Comparison of ENCODE assay signal across 1 cellular context in the genomic region with DNA sequence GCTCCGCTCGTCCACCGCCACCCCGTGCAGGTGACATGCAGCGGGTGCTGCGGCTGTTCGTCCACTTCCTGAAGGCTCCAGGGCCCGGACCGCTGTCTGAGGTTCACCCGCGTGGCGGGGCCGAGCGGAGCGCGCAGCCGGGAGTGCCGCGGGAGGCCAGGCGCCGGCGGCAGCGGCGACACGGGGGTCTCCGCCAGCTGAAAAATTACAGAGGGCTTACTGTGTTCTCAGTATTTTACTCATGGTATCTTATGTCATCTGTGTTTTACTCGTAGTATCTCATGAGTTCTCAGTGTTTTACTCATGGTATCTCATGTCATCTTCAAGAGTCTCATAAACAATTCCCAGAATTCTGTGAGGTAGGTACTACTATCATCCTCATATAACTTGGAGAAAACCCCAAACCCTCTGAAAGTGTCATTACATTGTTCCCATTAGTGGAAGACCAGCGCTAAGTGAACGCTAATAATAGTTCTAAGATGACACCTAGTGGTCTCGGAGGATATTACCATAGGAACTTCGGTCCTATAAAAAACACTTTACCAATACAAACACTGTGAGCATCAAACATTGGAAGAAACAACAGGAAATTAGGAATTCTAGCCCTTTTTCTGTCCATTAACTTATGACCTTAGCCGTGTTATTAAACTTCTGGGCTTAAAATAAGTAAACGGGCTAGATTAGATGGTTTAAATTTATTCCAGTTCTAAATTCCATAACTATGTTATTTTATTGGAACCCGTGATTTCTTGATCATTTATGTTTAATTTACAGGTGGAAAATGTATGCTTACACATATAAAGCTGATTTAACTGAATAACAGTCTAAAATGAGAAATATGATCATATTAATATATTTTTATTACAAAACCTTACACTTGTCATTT.
TF ChIP-seq lines count a peak whose summit lies in the region.

No MANE protein-coding gene starts in this region.

TF ChIP-seq in GM23338, 12 proteins besides CTCF, POLR2A, EP300 and RAD21 (continued from another document):
- TF ChIP-seq, protein P1, sequence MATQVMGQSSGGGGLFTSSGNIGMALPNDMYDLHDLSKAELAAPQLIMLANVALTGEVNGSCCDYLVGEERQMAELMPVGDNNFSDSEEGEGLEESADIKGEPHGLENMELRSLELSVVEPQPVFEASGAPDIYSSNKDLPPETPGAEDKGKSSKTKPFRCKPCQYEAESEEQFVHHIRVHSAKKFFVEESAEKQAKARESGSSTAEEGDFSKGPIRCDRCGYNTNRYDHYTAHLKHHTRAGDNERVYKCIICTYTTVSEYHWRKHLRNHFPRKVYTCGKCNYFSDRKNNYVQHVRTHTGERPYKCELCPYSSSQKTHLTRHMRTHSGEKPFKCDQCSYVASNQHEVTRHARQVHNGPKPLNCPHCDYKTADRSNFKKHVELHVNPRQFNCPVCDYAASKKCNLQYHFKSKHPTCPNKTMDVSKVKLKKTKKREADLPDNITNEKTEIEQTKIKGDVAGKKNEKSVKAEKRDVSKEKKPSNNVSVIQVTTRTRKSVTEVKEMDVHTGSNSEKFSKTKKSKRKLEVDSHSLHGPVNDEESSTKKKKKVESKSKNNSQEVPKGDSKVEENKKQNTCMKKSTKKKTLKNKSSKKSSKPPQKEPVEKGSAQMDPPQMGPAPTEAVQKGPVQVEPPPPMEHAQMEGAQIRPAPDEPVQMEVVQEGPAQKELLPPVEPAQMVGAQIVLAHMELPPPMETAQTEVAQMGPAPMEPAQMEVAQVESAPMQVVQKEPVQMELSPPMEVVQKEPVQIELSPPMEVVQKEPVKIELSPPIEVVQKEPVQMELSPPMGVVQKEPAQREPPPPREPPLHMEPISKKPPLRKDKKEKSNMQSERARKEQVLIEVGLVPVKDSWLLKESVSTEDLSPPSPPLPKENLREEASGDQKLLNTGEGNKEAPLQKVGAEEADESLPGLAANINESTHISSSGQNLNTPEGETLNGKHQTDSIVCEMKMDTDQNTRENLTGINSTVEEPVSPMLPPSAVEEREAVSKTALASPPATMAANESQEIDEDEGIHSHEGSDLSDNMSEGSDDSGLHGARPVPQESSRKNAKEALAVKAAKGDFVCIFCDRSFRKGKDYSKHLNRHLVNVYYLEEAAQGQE (IDR thresholded peaks at IDR 0.05; ENCODE audit: unreplicated experiment) = no peak
- TF ChIP-seq EZH2phosphoT487 (IDR thresholded peaks at IDR 0.05; ENCODE audit: unreplicated experiment) = no peak
- no peak for TF ChIP-seq POLR2AphosphoS5 (IDR thresholded peaks at IDR 0.05; ENCODE audit: low read depth)
- TF ChIP-seq, protein P2, sequence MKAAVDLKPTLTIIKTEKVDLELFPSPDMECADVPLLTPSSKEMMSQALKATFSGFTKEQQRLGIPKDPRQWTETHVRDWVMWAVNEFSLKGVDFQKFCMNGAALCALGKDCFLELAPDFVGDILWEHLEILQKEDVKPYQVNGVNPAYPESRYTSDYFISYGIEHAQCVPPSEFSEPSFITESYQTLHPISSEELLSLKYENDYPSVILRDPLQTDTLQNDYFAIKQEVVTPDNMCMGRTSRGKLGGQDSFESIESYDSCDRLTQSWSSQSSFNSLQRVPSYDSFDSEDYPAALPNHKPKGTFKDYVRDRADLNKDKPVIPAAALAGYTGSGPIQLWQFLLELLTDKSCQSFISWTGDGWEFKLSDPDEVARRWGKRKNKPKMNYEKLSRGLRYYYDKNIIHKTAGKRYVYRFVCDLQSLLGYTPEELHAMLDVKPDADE (IDR thresholded peaks at IDR 0.05) = no peak
- TF ChIP-seq JUNB (IDR thresholded peaks at IDR 0.05; ENCODE audit: unreplicated experiment) = no peak
TF ChIP-seq in GM23338: peak in this region for 0.
